Comparison of ENCODE assay signal across 8 cellular contexts in the genomic region with DNA sequence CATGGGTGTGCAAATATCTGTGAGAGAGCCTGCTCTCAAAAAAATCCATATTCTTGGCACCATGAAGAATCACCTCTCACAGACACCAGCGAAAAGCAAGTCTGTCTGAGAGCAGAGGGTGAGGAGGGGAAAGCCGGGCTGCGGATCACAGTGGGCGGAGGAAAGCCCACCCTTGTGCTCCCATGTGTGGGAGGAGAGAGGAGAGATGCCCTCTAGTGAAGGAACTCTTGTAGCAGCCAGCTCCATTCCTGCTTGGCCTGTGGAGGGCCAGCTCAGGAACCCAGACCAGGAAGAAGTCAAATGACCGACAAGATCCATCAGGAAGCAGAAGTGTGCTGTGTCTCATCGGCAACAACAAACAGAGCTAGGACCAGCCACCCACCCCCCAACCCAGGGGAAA.
DNase-seq lines count a peak whose midpoint lies in the region; FAIRE-seq and TF ChIP-seq lines count a peak whose summit lies in the region.
"Not testable (repeated sequence)": the region's sequence is repeated elsewhere in the genome, so short reads cannot be mapped to it uniquely, and the experiment has no call there.

No MANE protein-coding gene starts in this region.

- TF ChIP-seq CTCF in Calu3 (IDR thresholded peaks at IDR 0.05; ENCODE audit: unreplicated experiment); GM20000 (IDR thresholded peaks at IDR 0.05; ENCODE audit: extremely low read depth, missing control alignments); endothelial cell of umbilical vein (IDR thresholded peaks at IDR 0.05; ENCODE audit: extremely low read depth in 1 of 2, insufficient read depth in 1 of 2, low read depth in 1 of 2, low read length in 2 of 2); nephron progenitor cell (IDR thresholded peaks at IDR 0.05): not testable (repeated sequence)

- not testable (repeated sequence) for TF ChIP-seq POLR2A in endothelial cell of umbilical vein (IDR thresholded peaks at IDR 0.05; ENCODE audit: low read depth, low read length)

- not testable (repeated sequence) for H3K4me3 ChIP-seq in Karpas-422 (ENCODE audit: low read length); endothelial cell of umbilical vein (replicated peaks in 1 of 3; ENCODE audit: insufficient read depth in 1 of 3, low read depth in 1 of 3, low read length in 3 of 3)

- H3K9me1 ChIP-seq in endothelial cell of umbilical vein (replicated peaks; ENCODE audit: control insufficient read depth, extremely low read depth, insufficient read depth, low read length): not testable (repeated sequence)

- not testable (repeated sequence) for H4K20me1 ChIP-seq in Karpas-422 (ENCODE audit: insufficient read depth, low read depth, low read length); endothelial cell of umbilical vein (replicated peaks; ENCODE audit: control insufficient read depth, extremely low read depth, insufficient read depth, low read length)

- H2AFZ ChIP-seq in Karpas-422 (ENCODE audit: low read length); endothelial cell of umbilical vein (ENCODE audit: low read depth, low read length): not testable (repeated sequence)

- BruUV-seq in Calu3 (replicated peaks; lab: Mats Ljungman, UMichigan); endothelial cell of umbilical vein (replicated peaks; lab: Mats Ljungman, UMichigan): not testable (repeated sequence)

- CTCF ChIA-PET in Calu3 (lab: Charles Lee); endothelial cell of umbilical vein (lab: Charles Lee): not testable (repeated sequence)

- H3K4me2 ChIP-seq in Karpas-422 (ENCODE audit: low read depth, low read length, poor library complexity, severe bottlenecking); endothelial cell of umbilical vein (ENCODE audit: insufficient read depth, low read length): not testable (repeated sequence)

- H3K4me1 ChIP-seq in Karpas-422 (ENCODE audit: low read length); endothelial cell of umbilical vein (ENCODE audit: control insufficient read depth, extremely low read depth, insufficient read depth, low read length): not testable (repeated sequence)

- FAIRE-seq in endothelial cell of umbilical vein (lab: Jason Lieb, UNC): not testable (repeated sequence)

- intact Hi-C loops in Calu3 (cut with micrococcal nuclease; ENCODE audit: unreplicated experiment); endothelial cell of umbilical vein (cut with micrococcal nuclease): not testable (repeated sequence)

- dilution Hi-C loops in endothelial cell of umbilical vein (cut with MboI; ENCODE audit: extremely low pct_ligation_motif_present, low sequenced_read_pairs): not testable (repeated sequence)

- not testable (repeated sequence) for H3K27me3 Mint-ChIP-seq in Calu3 (ENCODE audit: unreplicated experiment); nephron progenitor cell (ENCODE audit: low read depth, poor library complexity)

- DNase-seq in 8988T (peak; percentile 13), Calu3 (peak; percentile 5), GM20000 (ENCODE audit: low spot score) (peak; percentile 2), Karpas-422 (peak; percentile 37), cerebellar cortex (ENCODE audit: low spot score) (peak; percentile 0), endothelial cell of umbilical vein (ENCODE audit: low read depth, low spot score) (peak; percentile 3), left kidney (ENCODE audit: low read depth, low spot score) (peak; percentile 34), nephron progenitor cell (peak; percentile 18)

- H3K4me3 Mint-ChIP-seq in Calu3 (ENCODE audit: low read depth, unreplicated experiment); nephron progenitor cell: not testable (repeated sequence)

- not testable (repeated sequence) for H3K27ac Mint-ChIP-seq in Calu3 (ENCODE audit: unreplicated experiment); nephron progenitor cell

- H3K9me3 ChIP-seq in Karpas-422 (ENCODE audit: low read length); endothelial cell of umbilical vein (replicated peaks; ENCODE audit: control insufficient read depth, insufficient read depth, low read length): not testable (repeated sequence)

- H3K4me1 Mint-ChIP-seq in Calu3 (ENCODE audit: low read depth, unreplicated experiment): not testable (repeated sequence)
- H3K4me1 Mint-ChIP-seq in nephron progenitor cell: peaks cover 17% of the 10 kb centered on the region

- not testable (repeated sequence) for H3K27me3 ChIP-seq in Karpas-422 (ENCODE audit: low read length); endothelial cell of umbilical vein (ENCODE audit: control insufficient read depth in 2 of 2, insufficient read depth in 2 of 2, low read length in 2 of 2)

- H3K9me2 ChIP-seq in Karpas-422 (replicated peaks; ENCODE audit: insufficient read depth, low read length): not testable (repeated sequence)

- not testable (repeated sequence) for H3K9ac ChIP-seq in Karpas-422 (ENCODE audit: low read length); endothelial cell of umbilical vein (replicated peaks; ENCODE audit: extremely low read depth, insufficient read depth, low read length)

- H3K79me2 ChIP-seq in Karpas-422 (ENCODE audit: low read length); endothelial cell of umbilical vein (ENCODE audit: control insufficient read depth, insufficient read depth, low read length): not testable (repeated sequence)

- POLR2A ChIA-PET in endothelial cell of umbilical vein (lab: Charles Lee): not testable (repeated sequence)

- not testable (repeated sequence) for H3K36me3 Mint-ChIP-seq in Calu3 (ENCODE audit: insufficient read depth, unreplicated experiment); nephron progenitor cell (ENCODE audit: low read depth)

- H3K27ac ChIP-seq in Karpas-422 (ENCODE audit: low read length); endothelial cell of umbilical vein (ENCODE audit: insufficient read depth, low read depth, low read length): not testable (repeated sequence)

- H3K36me3 ChIP-seq in Karpas-422 (ENCODE audit: insufficient read depth, low read length); endothelial cell of umbilical vein (ENCODE audit: control insufficient read depth in 2 of 2, extremely low read depth in 1 of 2, insufficient read depth in 2 of 2, low read length in 2 of 2): not testable (repeated sequence)

- H3K9me3 Mint-ChIP-seq in Calu3 (ENCODE audit: low read depth, unreplicated experiment); nephron progenitor cell: not testable (repeated sequence)
